ENCODE assay signal across 23 cellular contexts in the genomic region with DNA sequence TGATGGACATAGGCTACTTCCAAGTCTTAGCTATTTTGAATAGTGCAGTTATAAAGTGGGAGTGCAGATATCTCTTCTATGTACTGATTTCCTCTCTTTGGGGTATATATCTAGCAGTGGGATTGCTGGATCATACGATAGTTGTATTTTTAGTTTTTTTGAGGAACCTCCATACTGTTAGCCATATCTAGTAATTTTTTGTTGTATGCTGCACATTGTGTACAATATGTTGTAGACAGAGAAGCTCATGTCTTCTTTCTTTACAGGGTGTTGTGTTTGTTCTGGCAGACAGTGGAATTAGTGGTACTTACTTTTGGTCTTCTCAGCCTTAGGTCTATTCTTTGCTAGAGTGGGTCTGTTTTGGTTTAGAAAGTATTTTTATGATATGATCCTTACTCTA.
"Had no signal": no experiment of that assay in that cellular context is flagged by ENCODE, and none has a peak within 500 bp of the region (broad histone marks: within the 10 kb centered on the region; RNA-seq: fewer than 3 reads in every experiment).

No MANE protein-coding gene starts in this region.

- H3K4me3 ChIP-seq: colonic mucosa, coronary artery, dorsolateral prefrontal cortex, esophagus muscularis mucosa, esophagus squamous epithelium, gastrocnemius medialis, gastroesophageal sphincter, heart left ventricle, heart right ventricle had no signal

- DNase-seq: colonic mucosa; cortex of kidney; dermis blood vessel endothelial cell; dorsolateral prefrontal cortex; effector CD4-positive, alpha-beta T cell; effector CD8-positive, alpha-beta T cell; effector memory CD4-positive, alpha-beta T cell; effector memory CD8-positive, alpha-beta T cell; endodermal cell; erythroblast; esophagus squamous epithelium; foreskin fibroblast; foreskin keratinocyte; foreskin melanocyte; gastrocnemius medialis; glutamatergic neuron; head of caudate nucleus; heart left ventricle; heart right ventricle had no signal

- H3K9me3 ChIP-seq: colonic mucosa, esophagus muscularis mucosa, gastrocnemius medialis had no signal

- H3K27ac ChIP-seq: colonic mucosa, coronary artery, dorsolateral prefrontal cortex, epithelial cell of prostate, esophagus muscularis mucosa, esophagus squamous epithelium, foreskin keratinocyte, gastrocnemius medialis, gastroesophageal sphincter, heart left ventricle, heart right ventricle had no signal

- H3K36me3 ChIP-seq: colonic mucosa, esophagus muscularis mucosa, esophagus squamous epithelium, gastrocnemius medialis, gastroesophageal sphincter, heart left ventricle, heart right ventricle had no signal

- H3K4me1 ChIP-seq: colonic mucosa, esophagus muscularis mucosa, esophagus squamous epithelium, foreskin keratinocyte, gastrocnemius medialis, gastroesophageal sphincter, heart left ventricle, heart right ventricle had no signal
